ENCODE assay signal across 20 cellular contexts in the genomic region with DNA sequence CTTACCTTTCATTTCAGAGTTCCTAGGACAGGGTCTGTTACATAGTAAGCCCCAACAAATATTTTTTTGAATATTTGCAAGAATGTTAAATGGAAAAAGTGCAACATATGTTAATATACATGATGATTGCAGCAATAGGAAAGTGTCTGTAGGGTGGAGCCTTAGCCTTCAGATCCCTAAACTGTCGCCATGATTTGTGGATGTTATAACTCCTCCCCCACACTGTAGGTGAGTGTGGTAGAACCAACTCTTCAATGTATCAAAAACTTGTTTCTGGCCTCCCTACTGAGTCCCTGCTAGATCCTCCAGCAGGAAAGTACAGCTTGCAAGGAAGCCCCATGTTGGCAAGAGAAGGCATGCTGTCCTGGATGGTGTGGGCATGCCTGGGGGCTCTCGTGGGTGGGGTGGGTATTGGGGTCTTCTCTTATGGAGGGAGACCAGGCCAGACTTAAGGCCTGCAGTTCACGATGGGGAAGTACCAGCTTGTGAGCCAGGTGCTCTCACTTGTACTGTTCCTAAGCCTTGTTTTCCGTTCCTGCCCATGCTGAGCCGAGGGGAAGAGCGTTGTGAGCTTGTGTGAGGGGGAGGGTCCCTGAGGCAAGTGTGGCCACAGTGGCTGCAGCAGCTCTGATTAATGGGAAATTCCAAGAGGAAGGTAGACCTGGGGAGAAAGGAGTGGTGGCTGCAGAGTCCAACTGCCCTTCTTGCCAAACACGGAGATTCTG. TPM values are rescaled to one million over a fixed set of nuclear protein-coding genes. Genes with fewer than 3 reads are reported as not detected.
DNase-seq lines count a peak whose midpoint lies in the region; ATAC-seq, FAIRE-seq and TF ChIP-seq lines count a peak whose summit lies in the region.
"Had no signal": no experiment of that assay in that cellular context is flagged by ENCODE, and none has a peak within 500 bp of the region (broad histone marks: within the 10 kb centered on the region; RNA-seq: fewer than 3 reads in every experiment).

No MANE protein-coding gene starts in this region.

- no peak overlapping the region for H3K4me3 Mint-ChIP-seq in activated naive CD8-positive, alpha-beta T cell treated with anti-CD3 and anti-CD28 coated beads, Interleukin-2, amount 50 U/mL, for 24 hours
- H3K4me3 Mint-ChIP-seq in activated naive CD4-positive, alpha-beta T cell treated with anti-CD3 and anti-CD28 coated beads, Interleukin-2, amount 10 ng/mL, durations not matched to agents 7 days and 5 days, result no peak overlapping the region

- H3K36me3 ChIP-seq in HepG2 (replicated peaks in 1 of 2; ENCODE audit: control insufficient read depth in 1 of 2, insufficient read depth in 2 of 2, low read length in 2 of 2), result no peaks in the 10 kb centered on the region
- H3K36me3 ChIP-seq in right lobe of liver, result no peaks in the 10 kb centered on the region
- no peaks in the 10 kb centered on the region for H3K36me3 ChIP-seq in K562 (ENCODE audit: control insufficient read depth, insufficient read depth, low read length)
- H3K36me3 ChIP-seq: pancreas, upper lobe of right lung had no signal

- peak overlapping the region; percentile 37 for H3K4me2 ChIP-seq in HepG2 (ENCODE audit: low read depth, low read length)
- no peak overlapping the region for H3K4me2 ChIP-seq in K562 (ENCODE audit: insufficient read depth, low read length)

- 0 out of 2 replicates have a peak, but pooled peaks cover 4% of the 10 kb centered on the region for H3K4me1 ChIP-seq in HepG2 (ENCODE audit: insufficient read depth, low read length)
- H3K4me1 ChIP-seq in right lobe of liver, result no peaks in the 10 kb centered on the region
- H3K4me1 ChIP-seq in K562 (replicated peaks in 1 of 2; ENCODE audit: control insufficient read depth in 2 of 2, insufficient read depth in 2 of 2, low read length in 2 of 2), result no peaks in the 10 kb centered on the region; a peak in 1 of 5 replicates
- H3K4me1 ChIP-seq: pancreas, upper lobe of right lung had no signal

- TF ChIP-seq POLR2A in HepG2 (IDR thresholded peaks at IDR 0.05; ENCODE audit: insufficient read depth in 1 of 2, low read depth in 2 of 2, low read length in 2 of 2) (no peak), right lobe of liver (IDR thresholded peaks at IDR 0.05) (no peak), K562 (conservative IDR thresholded peaks at IDR 0.05) (no peak)

- no peak overlapping the region for H3K27ac ChIP-seq in HepG2 (ENCODE audit: extremely low read length, insufficient read depth, low read length)
- no peak overlapping the region for H3K27ac ChIP-seq in right lobe of liver
- no peak overlapping the region for H3K27ac ChIP-seq in K562 (ENCODE audit: extremely low read depth, low read depth, low read length)
- H3K27ac ChIP-seq: body of pancreas, pancreas, upper lobe of right lung had no signal

- ATAC-seq in HepG2 (no peak; the same call in 2 of the 3 replicates), right lobe of liver (no peak), K562 (no peak), HG03135 (IDR thresholded peaks at IDR 0.05; ENCODE audit: unreplicated experiment) (no peak), HG02973 (IDR thresholded peaks at IDR 0.05; ENCODE audit: unreplicated experiment) (no peak)
- ATAC-seq in activated naive CD8-positive, alpha-beta T cell treated with anti-CD3 and anti-CD28 coated beads, Interleukin-2, amount 50 U/mL, for 24 hours, result no peak
- ATAC-seq: body of pancreas, left colon had no signal

- H3K4me3 ChIP-seq in HepG2 (replicated peaks in 1 of 3; ENCODE audit: insufficient read depth in 1 of 3, low read depth in 2 of 3, low read length in 3 of 3) (no peak overlapping the region), right lobe of liver (no peak overlapping the region), K562 (no peak overlapping the region)
- H3K4me3 ChIP-seq: body of pancreas, pancreas, upper lobe of right lung had no signal

- TF ChIP-seq RAD21 in HepG2 (CRISPR knock-in tag; IDR thresholded peaks at IDR 0.05) (no peak), K562 (CRISPR knock-in tag; conservative IDR thresholded peaks at IDR 0.05 in 1 of 2, IDR thresholded peaks at IDR 0.05 in 1 of 2) (no peak)

- no peaks in the 10 kb centered on the region for H3K9me3 Mint-ChIP-seq in activated naive CD8-positive, alpha-beta T cell treated with anti-CD3 and anti-CD28 coated beads, Interleukin-2, amount 50 U/mL, for 24 hours
- H3K9me3 Mint-ChIP-seq in activated naive CD4-positive, alpha-beta T cell treated with anti-CD3 and anti-CD28 coated beads, Interleukin-2, amount 10 ng/mL, durations not matched to agents 7 days and 5 days, result no peaks in the 10 kb centered on the region

- peaks cover 44% of the 10 kb centered on the region for H3K27me3 Mint-ChIP-seq in activated naive CD8-positive, alpha-beta T cell treated with anti-CD3 and anti-CD28 coated beads, Interleukin-2, amount 50 U/mL, for 24 hours
- peaks cover 28% of the 10 kb centered on the region for H3K27me3 Mint-ChIP-seq in activated naive CD4-positive, alpha-beta T cell treated with anti-CD3 and anti-CD28 coated beads, Interleukin-2, amount 10 ng/mL, durations not matched to agents 7 days and 5 days

- H2AFZ ChIP-seq in HepG2 (ENCODE audit: low read length) (no peak overlapping the region), K562 (ENCODE audit: low read depth, low read length) (no peak overlapping the region)

- no peaks in the 10 kb centered on the region for H3K79me2 ChIP-seq in HepG2 (ENCODE audit: insufficient read depth, low read length)
- no peaks in the 10 kb centered on the region for H3K79me2 ChIP-seq in K562 (ENCODE audit: control insufficient read depth, insufficient read depth, low read length)

- intact Hi-C loops in HepG2 (cut with micrococcal nuclease; ENCODE audit: unreplicated experiment), result no loop called here
- intact Hi-C loops in right lobe of liver (cut with DNase I), result no loop called here
- intact Hi-C loops in K562 (cut with micrococcal nuclease), result no loop called here

- H3K27me3 ChIP-seq in HepG2 (ENCODE audit: control insufficient read depth in 1 of 2, insufficient read depth in 2 of 2, low read length in 2 of 2), result peaks cover 0 to 25% of the 10 kb centered on the region in 2 experiments; a peak in 2 of 5 replicates
- H3K27me3 ChIP-seq in right lobe of liver, result no peaks in the 10 kb centered on the region
- H3K27me3 ChIP-seq in K562 (ENCODE audit: control insufficient read depth in 2 of 2, insufficient read depth in 2 of 2, low read length in 2 of 2), result peaks cover 0 to 20% of the 10 kb centered on the region in 2 experiments; a peak in 3 of 5 replicates
- H3K27me3 ChIP-seq: body of pancreas, pancreas, upper lobe of right lung had no signal

- TF ChIP-seq EP300 in HepG2 (IDR thresholded peaks at IDR 0.05; ENCODE audit: low read depth in 2 of 2, low read length in 2 of 2), result no peak
- no peak for TF ChIP-seq EP300 in HepG2 (CRISPR knock-in tag; IDR thresholded peaks at IDR 0.05; ENCODE audit: borderline replicate concordance)
- no peak for TF ChIP-seq EP300 in K562 (IDR thresholded peaks at IDR 0.05; ENCODE audit: low read length)

- in situ Hi-C loops in HepG2 (cut with HindIII; ENCODE audit: extremely low pct_ligation_motif_present, low pct_unique_long_range_greater_than_20kb), result no loop called here
- in situ Hi-C loops in K562 (cut with MboI), result no loop called here

- no peak overlapping the region for H3K9ac ChIP-seq in HepG2 (ENCODE audit: insufficient read depth, low read depth, low read length)
- H3K9ac ChIP-seq in K562 (ENCODE audit: insufficient read depth in 1 of 2, low read depth in 2 of 2, low read length in 2 of 2), result no peak overlapping the region

- FAIRE-seq in HepG2 (lab: Jason Lieb, UNC), result no peak
- FAIRE-seq in K562 (lab: Jason Lieb, UNC), result no peak
- FAIRE-seq: HTR-8/SVneo, pancreas had no signal

- TF ChIP-seq CTCF in HepG2 (CRISPR knock-in tag; IDR thresholded peaks at IDR 0.05) (no peak), right lobe of liver (IDR thresholded peaks at IDR 0.05) (no peak), K562 (IDR thresholded peaks at IDR 0.05 in 2 of 3, conservative IDR thresholded peaks at IDR 0.05 in 1 of 3; ENCODE audit: insufficient read depth in 2 of 3, low read depth in 1 of 3, low read length in 3 of 3) (no peak)

- no peaks in the 10 kb centered on the region for H3K4me1 Mint-ChIP-seq in activated naive CD8-positive, alpha-beta T cell treated with anti-CD3 and anti-CD28 coated beads, Interleukin-2, amount 50 U/mL, for 24 hours
- no peaks in the 10 kb centered on the region for H3K4me1 Mint-ChIP-seq in activated naive CD4-positive, alpha-beta T cell treated with anti-CD3 and anti-CD28 coated beads, Interleukin-2, amount 10 ng/mL, durations not matched to agents 7 days and 5 days

- DNase-seq in HepG2 (ENCODE audit: low spot score) (no peak), right lobe of liver (no peak), K562 (ENCODE audit: extremely low read depth in 1 of 4, low spot score in 3 of 4) (no peak), left kidney (ENCODE audit: low read depth, low spot score) (peak; percentile 46)
- no peak for DNase-seq in activated naive CD8-positive, alpha-beta T cell treated with anti-CD3 and anti-CD28 coated beads, Interleukin-2, amount 50 U/mL, for 24 hours
- no peak for DNase-seq in activated naive CD4-positive, alpha-beta T cell treated with anti-CD3 and anti-CD28 coated beads, Interleukin-2, amount 10 ng/mL, durations not matched to agents 7 days and 5 days
- DNase-seq: activated CD4-positive, alpha-beta T cell treated with anti-CD3 and anti-CD28 coated beads for 4 hours; H7; hypothalamus; left colon; NCI-H1930; SIG-M5; stimulated activated naive CD4-positive, alpha-beta T cell treated with Interleukin-2 at 50 U/mL for 16 hours; T-helper 9 cell; upper lobe of right lung had no signal

- CTCF ChIA-PET in HepG2 (lab: Yijun Ruan, JAX; ENCODE audit: low intra/inter-chr PET ratio, low total read pairs), result no interaction called here
- CTCF ChIA-PET in K562 (lab: Yijun Ruan, JAX; ENCODE audit: low intra/inter-chr PET ratio), result no interaction called here
- CTCF ChIA-PET in activated naive CD4-positive, alpha-beta T cell treated with anti-CD3 and anti-CD28 coated beads, Interleukin-2, amount 10 ng/mL, durations not matched to agents 7 days and 5 days (lab: Charles Lee), result no interaction called here

- no peak overlapping the region for H3K27ac Mint-ChIP-seq in activated naive CD8-positive, alpha-beta T cell treated with anti-CD3 and anti-CD28 coated beads, Interleukin-2, amount 50 U/mL, for 24 hours
- H3K27ac Mint-ChIP-seq in activated naive CD4-positive, alpha-beta T cell treated with anti-CD3 and anti-CD28 coated beads, Interleukin-2, amount 10 ng/mL, durations not matched to agents 7 days and 5 days, result no peak overlapping the region

- 33% methylated on average over 6 of the region's 7 CpGs for WGBS in HepG2 (ENCODE audit: low lambda C conversion rate)
- WGBS in right lobe of liver (ENCODE audit: insufficient coverage, low coverage, low lambda C conversion rate, missing lambda C conversion rate), result 72% methylated on average over 4 of the region's 7 CpGs
- WGBS in K562 (ENCODE audit: insufficient coverage, low coverage, missing lambda C conversion rate), result under 1% methylated on average over 7 of the region's 7 CpGs

- no peaks in the 10 kb centered on the region for H3K9me1 ChIP-seq in K562 (ENCODE audit: control insufficient read depth, insufficient read depth, low read length)

- no TSS peak for BruUV-seq in HepG2 (replicated peaks; lab: Mats Ljungman, UMichigan)
- BruUV-seq in K562 (replicated peaks; lab: Mats Ljungman, UMichigan), result no TSS peak

- no peaks in the 10 kb centered on the region for H3K9me3 ChIP-seq in HepG2 (ENCODE audit: low read length)
- H3K9me3 ChIP-seq in right lobe of liver, result no peaks in the 10 kb centered on the region
- no peaks in the 10 kb centered on the region for H3K9me3 ChIP-seq in K562 (replicated peaks; ENCODE audit: control insufficient read depth, insufficient read depth, low read depth, low read length)
- H3K9me3 ChIP-seq: body of pancreas, pancreas, upper lobe of right lung had no signal

- H3K36me3 Mint-ChIP-seq in activated naive CD8-positive, alpha-beta T cell treated with anti-CD3 and anti-CD28 coated beads, Interleukin-2, amount 50 U/mL, for 24 hours (ENCODE audit: low read depth), result no peaks in the 10 kb centered on the region
- no peaks in the 10 kb centered on the region for H3K36me3 Mint-ChIP-seq in activated naive CD4-positive, alpha-beta T cell treated with anti-CD3 and anti-CD28 coated beads, Interleukin-2, amount 10 ng/mL, durations not matched to agents 7 days and 5 days

- POLR2A ChIA-PET in HepG2 (lab: Yijun Ruan, JAX) (no interaction called here), K562 (lab: Yijun Ruan, JAX) (interaction anchor here (0.8 kb wide), 1 partner anchor 323 kb away, joined by 4 read pairs; no protein-coding TSS in a partner anchor)

- H4K20me1 ChIP-seq in HepG2 (ENCODE audit: insufficient read depth, low read length) (no peaks in the 10 kb centered on the region), K562 (replicated peaks; ENCODE audit: control insufficient read depth, insufficient read depth, low read length) (no peaks in the 10 kb centered on the region)

RNA-seq across cellular contexts. Expression of a gene that starts 11.4 kb away (rescaled TPM):
- total RNA-seq in HepG2 (2016; rRNA removed; fragmentation: Illumina TruSeq; extraction: Trizol), result 0.07 TPM in 1 of 2 replicates, not detected in the other
- not detected in 2 replicates for total RNA-seq in HepG2 (2016; cell fraction: cytosol; rRNA removed; fragmentation: Illumina TruSeq; extraction: Trizol; ENCODE audit: low read depth)
- total RNA-seq in HepG2 (2016; cell fraction: insoluble cytoplasmic fraction; rRNA removed; fragmentation: Illumina TruSeq; extraction: Trizol), result not detected in 2 replicates
- not detected in 2 replicates for total RNA-seq in HepG2 (2016; cell fraction: membrane; rRNA removed; fragmentation: Illumina TruSeq; extraction: Trizol)
- 0.09 TPM in 1 of 2 replicates, not detected in the other for total RNA-seq in HepG2 (2016; cell fraction: nucleus; rRNA removed; fragmentation: Illumina TruSeq; extraction: Trizol)
- polyA plus RNA-seq in HepG2 (2011; rRNA removed), result not detected in 2 replicates
- not detected in 2 replicates for polyA plus RNA-seq in HepG2 (2011; cell fraction: cytosol; rRNA removed)
- polyA plus RNA-seq in HepG2 (2011; cell fraction: nucleus; rRNA removed), result not detected in 2 replicates
- polyA plus RNA-seq in HepG2 (2012), result not detected in 2 replicates
- polyA plus RNA-seq in HepG2 (2016; cell fraction: cytosol; fragmentation: Illumina TruSeq; extraction: Trizol; ENCODE audit: low read depth), result not detected in 2 replicates
- not detected in 2 replicates for polyA plus RNA-seq in HepG2 (2016; cell fraction: insoluble cytoplasmic fraction; fragmentation: Illumina TruSeq; extraction: Trizol; ENCODE audit: low read depth)
- polyA plus RNA-seq in HepG2 (2016; cell fraction: membrane; fragmentation: Illumina TruSeq; extraction: Trizol; ENCODE audit: low read depth), result not detected in 2 replicates
- polyA plus RNA-seq in HepG2 (2016; cell fraction: nucleus; fragmentation: Illumina TruSeq; extraction: Trizol; ENCODE audit: insufficient read depth, low read depth), result not detected in 2 replicates
- polyA minus RNA-seq in HepG2 (2011; rRNA and poly(A)+ RNA removed; ENCODE audit: low replicate concordance), result not detected in 2 replicates
- not detected in 2 replicates for polyA minus RNA-seq in HepG2 (2011; cell fraction: cytosol; rRNA and poly(A)+ RNA removed)
- polyA minus RNA-seq in HepG2 (2011; cell fraction: nucleus; rRNA and poly(A)+ RNA removed), result not detected in 2 replicates
- 1 to 10 TPM in 1 of 6 experiments, under 1 TPM in 5; 0.44 to 1.2 (median 0.62) TPM for total RNA-seq in right lobe of liver
- not detected in 2 replicates for total RNA-seq in K562 (2011; cell fraction: chromatin; rRNA removed; ENCODE audit: low replicate concordance)
- total RNA-seq in K562 (2011; cell fraction: nucleolus; rRNA removed), result not detected in 2 replicates
- total RNA-seq in K562 (2011; cell fraction: nucleoplasm; rRNA removed), result not detected in 2 replicates
- total RNA-seq in K562 (2014; rRNA removed), result not detected in 2 replicates
- not detected in 2 replicates for total RNA-seq in K562 (2014; rRNA removed; fragmentation: Illumina TruSeq; extraction: Trizol)
- total RNA-seq in K562 (2015; rRNA removed; fragmentation: Illumina TruSeq; extraction: Trizol), result not detected in 2 replicates
- 0.11 TPM in 1 of 2 replicates, not detected in the other for total RNA-seq in K562 (2021)
- polyA plus RNA-seq in K562 (2011; rRNA removed), result not detected in 2 replicates
- not detected in 2 replicates for polyA plus RNA-seq in K562 (2011; cell fraction: cytosol; rRNA removed)
- polyA plus RNA-seq in K562 (2011; cell fraction: nucleus; rRNA removed), result not detected in 2 replicates
- polyA plus RNA-seq in K562 (2012), result 0.08 TPM in 1 of 2 replicates, not detected in the other
- polyA plus RNA-seq in K562 (2014; fragmentation: Illumina TruSeq; extraction: Trizol), result not detected in 2 replicates
- not detected for polyA plus RNA-seq in K562 (2014; fragmentation: Nextera tagmentation; extraction: Ambion mirVana)
- polyA plus RNA-seq in K562 (2014; rRNA removed), result not detected in 2 replicates
- not detected in 2 replicates for polyA minus RNA-seq in K562 (2011; rRNA and poly(A)+ RNA removed)
- polyA minus RNA-seq in K562 (2011; cell fraction: cytosol; rRNA and poly(A)+ RNA removed), result not detected in 2 replicates
- polyA minus RNA-seq in K562 (2011; cell fraction: nucleus; rRNA and poly(A)+ RNA removed), result not detected in 2 replicates
